ENCODE assay signal across 12 cellular contexts in genomic region chrX:9928083-9928482, GRCh38. TPM values are rescaled to one million over a fixed set of nuclear protein-coding genes. Genes with fewer than 3 reads are reported as not detected.
DNase-seq lines count a peak whose midpoint lies in the region; ATAC-seq and TF ChIP-seq lines count a peak whose summit lies in the region.
"Had no signal": no experiment of that assay in that cellular context is flagged by ENCODE, and none has a peak within 500 bp of the region (broad histone marks: within the 10 kb centered on the region; RNA-seq: fewer than 3 reads in every experiment).

No MANE protein-coding gene starts in this region.

- TF ChIP-seq POLR2A in stomach (IDR thresholded peaks at IDR 0.05) = no peak

- TF ChIP-seq CTCF in stomach (IDR thresholded peaks at IDR 0.05) = no peak

- no peaks in the 10 kb centered on the region for H3K27me3 ChIP-seq in stomach

- 27 to 56% (median 47%) methylated on average over 5 to 6 of the region's 6 CpGs for WGBS in stomach, 5 donors

- H3K9me3 ChIP-seq in stomach = no peaks in the 10 kb centered on the region
- H3K9me3 ChIP-seq: heart left ventricle had no signal

- DNase-seq in LHCN-M2 (ENCODE audit: low read depth) (peak; percentile 48), NCI-H510A (lab: John Stamatoyannopoulos, UW) (peak; percentile 25), globus pallidus (ENCODE audit: low spot score) (peak; percentile 68), occipital lobe (lab: John Stamatoyannopoulos, UW) (peak; percentile 10), stomach (no peak)
- DNase-seq: CD4-positive, alpha-beta T cell; heart left ventricle; mesenchymal stem cell had no signal

- intact Hi-C loops in stomach (cut with DNase I; ENCODE audit: low total_unique reads) = no loop called here

- no peak overlapping the region for H3K4me3 ChIP-seq in stomach
- H3K4me3 ChIP-seq: heart left ventricle had no signal

- peaks cover 0 to 6% (median 4%) of the 10 kb centered on the region in 4 donors for H3K36me3 ChIP-seq in stomach
- H3K36me3 ChIP-seq: heart left ventricle had no signal

- TF ChIP-seq EP300 in stomach (IDR thresholded peaks at IDR 0.05) = no peak

- no peak for ATAC-seq in GM21526 (IDR thresholded peaks at IDR 0.05; ENCODE audit: low FRiP score, unreplicated experiment)
- no peak for ATAC-seq in HG03095 (IDR thresholded peaks at IDR 0.05; ENCODE audit: unreplicated experiment)
- ATAC-seq: heart left ventricle had no signal

- H3K27ac ChIP-seq in stomach = no peak overlapping the region
- H3K27ac ChIP-seq: heart left ventricle had no signal

- H3K4me1 ChIP-seq in stomach = no peaks in the 10 kb centered on the region
- H3K4me1 ChIP-seq: heart left ventricle had no signal

RNA-seq across cellular contexts. Expression of gene CLDN34, which starts 39.1 kb away (rescaled TPM):
- total RNA-seq in LHCN-M2 (2014; rRNA removed) (not detected in 2 replicates), occipital lobe (0.62 TPM), stomach (under 1 TPM in 1 of 5 donors, not detected in 4; 0.73 TPM)
- not detected for polyA plus RNA-seq in LHCN-M2 (2012)
- polyA plus RNA-seq in stomach = under 1 TPM in 1 of 3 donors, not detected in 2; 0.18 TPM
- total RNA-seq: CD4-positive, alpha-beta T cell; heart left ventricle; subcutaneous adipose tissue had no signal
- polyA plus RNA-seq: adipose tissue, heart left ventricle had no signal
